In genomic region chr5:128631771-128632170, GRCh38 we compare ENCODE assay signal across 23 cellular contexts.
"Had no signal": no experiment of that assay in that cellular context is flagged by ENCODE, and none has a peak within 500 bp of the region (broad histone marks: within the 10 kb centered on the region; RNA-seq: fewer than 3 reads in every experiment).

No MANE protein-coding gene starts in this region.

- H2AFZ ChIP-seq: hepatocyte had no signal

- FAIRE-seq: colon had no signal

- H3K27ac ChIP-seq: dorsolateral prefrontal cortex, gastrocnemius medialis, heart left ventricle, hepatocyte, left lung, ovary, psoas muscle, sigmoid colon, stomach, thyroid gland, vagina had no signal

- H3K9me3 ChIP-seq: gastrocnemius medialis, heart left ventricle, left lung, ovary, psoas muscle, sigmoid colon, stomach, thyroid gland, vagina had no signal

- H3K27me3 Mint-ChIP-seq: naive thymus-derived CD8-positive, alpha-beta T cell had no signal

- H3K4me1 ChIP-seq: gastrocnemius medialis, heart left ventricle, left lung, psoas muscle, sigmoid colon, stomach, thyroid gland, vagina had no signal

- H3K4me2 ChIP-seq: hepatocyte had no signal

- DNase-seq: dorsolateral prefrontal cortex; effector CD4-positive, alpha-beta T cell; gastrocnemius medialis; heart left ventricle; left cardiac atrium; left lung; naive thymus-derived CD8-positive, alpha-beta T cell; nephron progenitor cell; occipital lobe; ovary; posterior cingulate gyrus; psoas muscle; right cardiac atrium; sigmoid colon; stimulated activated CD4-positive, alpha-beta T cell treated with anti-CD3 and anti-CD28 coated beads, Interleukin-2, amount 100 ng/mL, for 24 hours; stimulated activated CD4-positive, alpha-beta T cell treated with anti-CD3 and anti-CD28 coated beads, Interleukin-4, amount 100 ng/mL, for 24 hours; stimulated activated naive CD4-positive, alpha-beta T cell treated with Interleukin-2 at 50 U/mL for 16 hours; stomach; thyroid gland had no signal

- H3K4me1 Mint-ChIP-seq: naive thymus-derived CD8-positive, alpha-beta T cell; stimulated activated effector memory CD8-positive, alpha-beta T cell treated with anti-CD3 and anti-CD28 coated beads, Interleukin-12 subunit alpha, Interleukin-12 subunit beta, amount 100 ng/mL, for 72 hours had no signal

- H3K4me3 ChIP-seq: dorsolateral prefrontal cortex, gastrocnemius medialis, heart left ventricle, hepatocyte, left lung, ovary, psoas muscle, sigmoid colon, stomach, thyroid gland, vagina had no signal

- H3K36me3 ChIP-seq: gastrocnemius medialis, heart left ventricle, left lung, ovary, sigmoid colon, stomach, thyroid gland, vagina had no signal

- H3K36me3 Mint-ChIP-seq: naive thymus-derived CD8-positive, alpha-beta T cell; stimulated activated effector memory CD8-positive, alpha-beta T cell treated with anti-CD3 and anti-CD28 coated beads, Interleukin-12 subunit alpha, Interleukin-12 subunit beta, amount 100 ng/mL, for 72 hours had no signal

- ATAC-seq: gastrocnemius medialis; heart left ventricle; left cardiac atrium; left lung; naive thymus-derived CD8-positive, alpha-beta T cell; psoas muscle; right cardiac atrium; stimulated activated effector memory CD8-positive, alpha-beta T cell treated with anti-CD3 and anti-CD28 coated beads, Interleukin-12 subunit alpha, Interleukin-12 subunit beta, amount 100 ng/mL, for 72 hours had no signal

- H3K4me3 Mint-ChIP-seq: naive thymus-derived CD8-positive, alpha-beta T cell; nephron progenitor cell; stimulated activated effector memory CD8-positive, alpha-beta T cell treated with anti-CD3 and anti-CD28 coated beads, Interleukin-12 subunit alpha, Interleukin-12 subunit beta, amount 100 ng/mL, for 72 hours had no signal

- H3K27me3 ChIP-seq: gastrocnemius medialis, heart left ventricle, hepatocyte, left lung, ovary, sigmoid colon, stomach, thyroid gland, vagina had no signal

- H3K9me3 Mint-ChIP-seq: nephron progenitor cell; stimulated activated effector memory CD8-positive, alpha-beta T cell treated with anti-CD3 and anti-CD28 coated beads, Interleukin-12 subunit alpha, Interleukin-12 subunit beta, amount 100 ng/mL, for 72 hours had no signal

- H3K27ac Mint-ChIP-seq: naive thymus-derived CD8-positive, alpha-beta T cell; nephron progenitor cell; stimulated activated effector memory CD8-positive, alpha-beta T cell treated with anti-CD3 and anti-CD28 coated beads, Interleukin-12 subunit alpha, Interleukin-12 subunit beta, amount 100 ng/mL, for 72 hours had no signal

- H3K79me2 ChIP-seq: hepatocyte had no signal
